ENCODE assay signal across 7 cellular contexts in genomic region chr18:26405190-26405781, GRCh38.
DNase-seq lines count a peak whose midpoint lies in the region; ATAC-seq and TF ChIP-seq lines count a peak whose summit lies in the region.

No MANE protein-coding gene starts in this region.

- DNase-seq in SJCRH30, result peak; percentile 4 to 21
- peak; percentile 33 to 41 for DNase-seq in heart right ventricle
- peak; percentile 48 for DNase-seq in stomach
- no peak for DNase-seq in cerebellar nuclear complex (lab: John Stamatoyannopoulos, UW)

- TF ChIP-seq POLR2A in stomach (IDR thresholded peaks at IDR 0.05), result no peak

- H3K9me3 ChIP-seq in SJCRH30 (replicated peaks), result no peaks in the 10 kb centered on the region
- no peaks in the 10 kb centered on the region for H3K9me3 ChIP-seq in heart right ventricle
- no peaks in the 10 kb centered on the region for H3K9me3 ChIP-seq in stomach

- H3K36me3 ChIP-seq in SJCRH30 (no peaks in the 10 kb centered on the region), heart right ventricle (no peaks in the 10 kb centered on the region), stomach (no peaks in the 10 kb centered on the region)

- intact Hi-C loops in heart right ventricle (cut with DNase I) (loop anchor here in 8 of 10 donors (5.0 to 10.0 kb wide), 6 partner anchors 140 to 557 kb away; partner anchors contain the start of gene KCTD1 (in 1 of the 8)), stomach (cut with DNase I; ENCODE audit: low total_unique reads) (no loop called here)

- H3K4me3 ChIP-seq in SJCRH30 (no peak overlapping the region), heart right ventricle (no peak overlapping the region), stomach (no peak overlapping the region)

- H3K27ac ChIP-seq in SJCRH30 (no peak overlapping the region), heart right ventricle (no peak overlapping the region), stomach (no peak overlapping the region)

- H3K27me3 ChIP-seq in SJCRH30 (no peaks in the 10 kb centered on the region), heart right ventricle (no peaks in the 10 kb centered on the region), stomach (no peaks in the 10 kb centered on the region)

- TF ChIP-seq CTCF in GM12874 (IDR thresholded peaks at IDR 0.05; ENCODE audit: insufficient read depth, low read depth, low read length) (peak; percentile 61), heart right ventricle (IDR thresholded peaks at IDR 0.05) (peak; percentile 14 to 69 (median 55)), stomach (IDR thresholded peaks at IDR 0.05) (peak in 3 of 7 experiments; percentile 6 to 30 (median 23))

- peak; percentile 89 for ATAC-seq in GM21447 (IDR thresholded peaks at IDR 0.05; ENCODE audit: unreplicated experiment)
- ATAC-seq in HG03558 (IDR thresholded peaks at IDR 0.05; ENCODE audit: extremely low read depth, unreplicated experiment), result peak; percentile 71
- peak; percentile 65 to 90 (median 86) for ATAC-seq in heart right ventricle

- H3K4me1 ChIP-seq in SJCRH30 (no peaks in the 10 kb centered on the region), heart right ventricle (no peaks in the 10 kb centered on the region), stomach (no peaks in the 10 kb centered on the region)

- WGBS in heart right ventricle, 2 donors, result 53 to 59% methylated on average over 5 of the region's 5 CpGs
- WGBS in stomach, 5 donors, result 52 to 70% (median 57%) methylated on average over 4 to 5 of the region's 5 CpGs

- no peak for TF ChIP-seq EP300 in stomach (IDR thresholded peaks at IDR 0.05)

Comparison
In these comparisons a context has a peak if more than half of its experiments do, and no peak if none do; other contexts are left out.
1. DNase-seq: peak in SJCRH30 (2 of 2), heart right ventricle (2 of 2) and stomach (single experiment); none in cerebellar nuclear complex (0 of 2).
2. Peak in every context shown above with its lines, with median percentiles within 50 percentile points of each other: ATAC-seq.